Comparison of ENCODE assay signal across 8 cellular contexts in genomic region chrX:68693481-68694410, GRCh38. TPM values are rescaled to one million over a fixed set of nuclear protein-coding genes. Genes with fewer than 3 reads are reported as not detected.
DNase-seq lines count a peak whose midpoint lies in the region; ATAC-seq and TF ChIP-seq lines count a peak whose summit lies in the region.

No MANE protein-coding gene starts in this region.

- no peak overlapping the region for H3K27ac ChIP-seq in HEK293 (ENCODE audit: extremely low read depth, low read depth, low read length)
- no peak overlapping the region for H3K27ac ChIP-seq in ectodermal cell (ENCODE audit: insufficient read depth, low read depth, low read length, poor library complexity, severe bottlenecking)
- peak overlapping the region; percentile 76 to 89 (median 88) for H3K27ac ChIP-seq in right lobe of liver

- H3K9me3 ChIP-seq in HEK293 (ENCODE audit: control insufficient read depth, insufficient read depth, low read depth, low read length) (no peaks in the 10 kb centered on the region), ectodermal cell (ENCODE audit: control insufficient read depth, low read length) (no peaks in the 10 kb centered on the region), right lobe of liver (no peaks in the 10 kb centered on the region)

- no peaks in the 10 kb centered on the region for H3K36me3 ChIP-seq in HEK293 (ENCODE audit: control insufficient read depth in 2 of 2, insufficient read depth in 1 of 2, low read length in 2 of 2)
- H3K36me3 ChIP-seq in ectodermal cell (ENCODE audit: control insufficient read depth, insufficient read depth, low read length): no peaks in the 10 kb centered on the region
- no peaks in the 10 kb centered on the region for H3K36me3 ChIP-seq in right lobe of liver

- H3K4me1 ChIP-seq in HEK293 (ENCODE audit: control insufficient read depth, insufficient read depth, low read length): no peaks in the 10 kb centered on the region
- H3K4me1 ChIP-seq in ectodermal cell (ENCODE audit: control insufficient read depth, insufficient read depth, low read length): peaks cover 6% of the 10 kb centered on the region
- H3K4me1 ChIP-seq in right lobe of liver: peaks cover 0 to 24% (median 6%) of the 10 kb centered on the region in 4 donors

- intact Hi-C loops in right lobe of liver (cut with DNase I): no loop called here

- CTCF ChIA-PET in HEK293 (lab: Yijun Ruan, JAX): interaction anchor here (0.6 to 0.7 kb wide), 2 partner anchors 455 to 572 kb away, joined by 3 read pairs; no protein-coding TSS in a partner anchor

- in situ Hi-C loops in SK-MEL-5 (cut with HindIII; ENCODE audit: low pct_unique_long_range_greater_than_20kb, low sequenced_read_pairs): no loop called here

- DNase-seq in DMS53 (lab: John Stamatoyannopoulos, UW): peak; percentile 81
- DNase-seq in SK-MEL-5 (ENCODE audit: low read depth, low spot score): peak; percentile 1
- peak; percentile 90 to 92 (median 91) for DNase-seq in right lobe of liver
- peak; percentile 18 for DNase-seq in stimulated activated naive CD8-positive, alpha-beta T cell treated with anti-CD3 and anti-CD28 coated beads, Interleukin-15, Interleukin-2, amounts not matched to agents 100 U/mL and 50 U/mL, for 24 hours
- no peak for DNase-seq in NK-92 (lab: John Stamatoyannopoulos, UW; ENCODE audit: unreplicated experiment)

- POLR2A ChIA-PET in HEK293 (lab: Yijun Ruan, JAX): no interaction called here

- WGBS in ectodermal cell, 2 experiments: 3% methylated on average over 81 of the region's 81 CpGs
- WGBS in right lobe of liver (ENCODE audit: insufficient coverage, low coverage, low lambda C conversion rate, missing lambda C conversion rate): 46% methylated on average over 14 of the region's 81 CpGs

- ATAC-seq in right lobe of liver (peak; percentile 76 to 88 (median 81)), HG03378 (IDR thresholded peaks at IDR 0.05; ENCODE audit: unreplicated experiment) (no peak)
- ATAC-seq in stimulated activated naive CD8-positive, alpha-beta T cell treated with anti-CD3 and anti-CD28 coated beads, Interleukin-15, Interleukin-2, amounts not matched to agents 100 U/mL and 50 U/mL, for 24 hours: no peak

- peak overlapping the region; percentile 29 for H3K4me3 ChIP-seq in HEK293 (ENCODE audit: low read depth, low read length)
- peak overlapping the region; percentile 43 for H3K4me3 ChIP-seq in ectodermal cell (ENCODE audit: insufficient read depth, low read depth, low read length)
- peak overlapping the region; percentile 64 to 69 (median 64) for H3K4me3 ChIP-seq in right lobe of liver

- peak; percentile 83 for TF ChIP-seq POLR2A in right lobe of liver (IDR thresholded peaks at IDR 0.05)

- H3K27me3 ChIP-seq in ectodermal cell (ENCODE audit: control insufficient read depth, insufficient read depth, low read length, poor library complexity, severe bottlenecking): peaks cover 13% of the 10 kb centered on the region
- H3K27me3 ChIP-seq in right lobe of liver: no peaks in the 10 kb centered on the region

- TF ChIP-seq CTCF in HEK293 (tag by site-specific recombination; IDR thresholded peaks at IDR 0.05) (no peak), right lobe of liver (IDR thresholded peaks at IDR 0.05) (no peak)

TF ChIP-seq in HEK293, 187 proteins besides CTCF, POLR2A, EP300 and RAD21 (continues in another document):
- TF ChIP-seq ZNF529 (tag by site-specific recombination; IDR thresholded peaks at IDR 0.05; ENCODE audit: insufficient replicate concordance) (no peak), ZNF148 (tag by site-specific recombination; IDR thresholded peaks at IDR 0.05; ENCODE audit: borderline replicate concordance) (no peak), OSR2 (tag by site-specific recombination; IDR thresholded peaks at IDR 0.05) (no peak), ZNF629 (tag by site-specific recombination; IDR thresholded peaks at IDR 0.05) (no peak), ZNF658 (tag by site-specific recombination; IDR thresholded peaks at IDR 0.05) (no peak), ATF2 (tag by site-specific recombination; IDR thresholded peaks at IDR 0.05; ENCODE audit: low read depth) (no peak), ZNF37A (tag by site-specific recombination; IDR thresholded peaks at IDR 0.05) (no peak), ZNF2 (tag by site-specific recombination; IDR thresholded peaks at IDR 0.05) (no peak), ZNF560 (tag by site-specific recombination; IDR thresholded peaks at IDR 0.05; ENCODE audit: borderline replicate concordance) (no peak), ZNF433 (tag by site-specific recombination; IDR thresholded peaks at IDR 0.05; ENCODE audit: low read depth) (no peak), ZNF26 (tag by site-specific recombination; IDR thresholded peaks at IDR 0.05) (no peak), OVOL3 (tag by site-specific recombination; IDR thresholded peaks at IDR 0.05) (no peak), ZNF555 (tag by site-specific recombination; conservative IDR thresholded peaks at IDR 0.05) (no peak), GLIS2 (tag by site-specific recombination; IDR thresholded peaks at IDR 0.05) (0 out of 2 replicates have a peak, but pooled peaks have one; percentile 24), ZNF514 (tag by site-specific recombination; IDR thresholded peaks at IDR 0.05) (no peak), PRDM6 (tag by site-specific recombination; IDR thresholded peaks at IDR 0.05) (no peak)

RNA-seq across cellular contexts. Expression of gene STARD8, which starts 46.3 kb away (rescaled TPM):
- total RNA-seq in SK-MEL-5 (2014; rRNA removed; shearing (Covaris generic)): 0.34 and 0.48 TPM in 2 replicates
- 0.89 and 1.3 TPM in 2 replicates for polyA plus RNA-seq in SK-MEL-5 (2015; cell fraction: cytosol; rRNA removed)
- 0.76 and 2.0 TPM in 2 replicates for polyA plus RNA-seq in SK-MEL-5 (2015; cell fraction: nucleus; rRNA removed)
- 6.1 TPM for polyA plus RNA-seq in ectodermal cell (2013, experiment 1 of 4)
- polyA plus RNA-seq in ectodermal cell (2013, experiment 2 of 4): 5.6 TPM
- polyA plus RNA-seq in ectodermal cell (2013, experiment 3 of 4): 5.0 TPM
- polyA plus RNA-seq in ectodermal cell (2013, experiment 4 of 4): 4.5 TPM
- 10 to 100 TPM in 1 of 6 experiments, 1 to 10 TPM in 5; 6.6 to 11.5 (median 7.6) TPM for total RNA-seq in right lobe of liver

Comparison
In these comparisons a context has a peak if more than half of its experiments do, and no peak if none do; other contexts are left out.
1. H3K27ac ChIP-seq: peak in right lobe of liver (3 of 3); none in HEK293 (single experiment) and ectodermal cell (single experiment).
2. ATAC-seq: peak in right lobe of liver (4 of 4); none in stimulated activated naive CD8-positive, alpha-beta T cell treated with anti-CD3 and anti-CD28 coated beads, Interleukin-15, Interleukin-2, amounts not matched to agents 100 U/mL and 50 U/mL, for 24 hours (single experiment) and HG03378 (single experiment).
3. Peak in every context shown above with its lines, with median percentiles within 50 percentile points of each other: H3K4me3 ChIP-seq.